In the genomic region with DNA sequence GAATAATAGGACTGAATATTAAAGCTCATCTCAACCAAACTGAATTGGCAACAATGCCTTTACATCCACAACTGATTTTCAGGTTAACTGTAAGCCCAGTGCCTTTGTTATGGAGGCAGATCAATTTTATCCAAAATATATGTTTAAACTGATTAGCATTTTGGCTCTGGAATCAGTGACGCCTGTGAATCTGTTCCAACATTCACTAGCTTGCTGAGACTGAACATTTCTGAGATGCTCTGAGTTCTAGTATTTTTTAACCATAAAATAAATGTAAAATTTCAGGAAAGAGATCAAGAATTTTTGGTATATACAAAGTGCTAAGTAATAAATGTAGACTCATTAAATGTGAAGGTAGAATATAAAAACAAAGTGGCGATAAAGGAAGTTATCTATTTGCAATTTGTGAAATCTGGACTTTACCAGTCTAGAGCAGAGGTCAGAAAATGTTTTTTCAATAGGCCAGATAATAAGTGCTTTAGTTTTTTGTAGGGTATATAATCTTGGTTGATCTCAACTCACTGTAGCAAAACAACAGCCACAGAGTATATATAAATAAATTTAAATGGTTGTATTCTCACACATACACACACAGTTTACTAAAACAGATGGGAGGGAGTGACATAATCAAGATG, we compare ENCODE assay signal across 25 cellular contexts.
"Had no signal": no experiment of that assay in that cellular context is flagged by ENCODE, and none has a peak within 500 bp of the region (broad histone marks: within the 10 kb centered on the region; RNA-seq: fewer than 3 reads in every experiment).

No MANE protein-coding gene starts in this region.

- DNase-seq: nephron progenitor cell; nucleus accumbens; pancreas; retina; sigmoid colon; small intestine; stimulated activated CD4-positive, alpha-beta T cell treated with anti-CD3 and anti-CD28 coated beads, Interleukin-15, amount 100 ng/mL, for 24 hours; stimulated activated CD4-positive, alpha-beta T cell treated with anti-CD3 and anti-CD28 coated beads, Interleukin-2, amount 100 ng/mL, for 24 hours; stimulated activated CD4-positive, alpha-beta T cell treated with anti-CD3 and anti-CD28 coated beads, Interleukin-2, amount 100 ng/mL, for 48 hours; stimulated activated CD4-positive, alpha-beta T cell treated with anti-CD3 and anti-CD28 coated beads, Interleukin-4, amount 100 ng/mL, for 24 hours; stimulated activated naive B cell treated with anti-CD40 and anti-IgM and Interleukin-4, amounts not matched to agents 10 μg/mL and 1 μg/mL and 100 μg/mL, for 72 hours; stimulated activated naive CD4-positive, alpha-beta T cell treated with Interleukin-2 at 50 U/mL for 16 hours; stomach; thyroid gland; trophoblast cell; upper lobe of left lung had no signal

- H3K4me1 ChIP-seq: pancreas, prostate gland, right atrium auricular region, sigmoid colon, stomach, thyroid gland, tibial nerve, upper lobe of left lung, vagina had no signal

- H3K27me3 ChIP-seq: neutrophil, pancreas, right atrium auricular region, sigmoid colon, stomach, thyroid gland, tibial nerve, upper lobe of left lung, vagina had no signal

- ATAC-seq: natural killer cell treated with Interleukin-12 subunit alpha and Interleukin-12 subunit beta and Interleukin-15 and Interleukin-18, amount 100 ng/mL, for 72 hours; pancreas; stimulated activated effector memory CD8-positive, alpha-beta T cell treated with anti-CD3 and anti-CD28 coated beads, Interleukin-12 subunit alpha, Interleukin-12 subunit beta, amount 100 ng/mL, for 72 hours; stimulated activated naive B cell treated with anti-CD40 and anti-IgM and Interleukin-4, amounts not matched to agents 10 μg/mL and 1 μg/mL and 100 μg/mL, for 72 hours had no signal

- H3K9me3 ChIP-seq: neutrophil, pancreas, prostate gland, stomach, thoracic aorta, thyroid gland, tibial nerve, vagina had no signal

- H3K27ac ChIP-seq: neutrophil, pancreas, prostate gland, right atrium auricular region, sigmoid colon, stomach, thoracic aorta, thyroid gland, tibial nerve, upper lobe of left lung, vagina had no signal

- H3K4me3 ChIP-seq: pancreas, prostate gland, right atrium auricular region, sigmoid colon, stomach, thoracic aorta, thyroid gland, tibial nerve, upper lobe of left lung, vagina had no signal

- FAIRE-seq: pancreas, small intestine, urothelium cell line had no signal

- H3K36me3 ChIP-seq: neutrophil, pancreas, prostate gland, right atrium auricular region, sigmoid colon, stomach, thoracic aorta, thyroid gland, tibial nerve, upper lobe of left lung, vagina had no signal
